Comparison of ENCODE assay signal across 16 cellular contexts in the genomic region with DNA sequence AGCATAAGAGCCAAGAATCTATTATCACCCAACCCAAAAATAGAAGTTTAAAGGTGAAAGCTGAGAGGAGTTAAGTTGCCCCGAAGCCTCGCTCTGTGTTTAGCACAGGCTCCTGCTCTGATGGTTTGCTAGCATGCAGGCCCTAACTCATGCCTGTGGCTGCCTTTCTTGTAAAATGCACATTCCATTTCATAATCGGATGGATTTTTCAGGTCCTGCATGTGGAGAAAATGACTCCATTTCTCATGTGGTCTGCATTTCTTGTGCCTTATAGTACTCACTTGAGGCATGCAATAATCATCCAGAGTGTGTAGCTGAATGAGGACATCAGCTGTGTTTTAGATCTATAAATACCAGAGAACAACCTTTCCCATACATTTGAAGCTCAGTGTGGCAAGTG.
DNase-seq lines count a peak whose midpoint lies in the region; ATAC-seq and TF ChIP-seq lines count a peak whose summit lies in the region.
"Had no signal": no experiment of that assay in that cellular context is flagged by ENCODE, and none has a peak within 500 bp of the region (broad histone marks: within the 10 kb centered on the region; RNA-seq: fewer than 3 reads in every experiment).

No MANE protein-coding gene starts in this region.

- H3K27me3 Mint-ChIP-seq in activated CD4-positive, alpha-beta T cell treated with anti-CD3 and anti-CD28 coated beads for 36 hours = no peaks in the 10 kb centered on the region
- no peaks in the 10 kb centered on the region for H3K27me3 Mint-ChIP-seq in chondrocyte (ENCODE audit: low read depth)
- H3K27me3 Mint-ChIP-seq: IgD-negative memory B cell had no signal

- H3K27ac ChIP-seq in cardiac muscle cell = peak overlapping the region; percentile 94

- intact Hi-C loops in activated CD4-positive, alpha-beta T cell treated with anti-CD3 and anti-CD28 coated beads for 36 hours (cut with DNase I, micrococcal nuclease) = no loop called here

- H3K9me3 ChIP-seq in cardiac muscle cell (ENCODE audit: low read depth) = no peaks in the 10 kb centered on the region

- no peak for ATAC-seq in activated CD4-positive, alpha-beta T cell treated with anti-CD3 and anti-CD28 coated beads for 36 hours
- no peak for ATAC-seq in HG03280 (IDR thresholded peaks at IDR 0.05; ENCODE audit: unreplicated experiment)
- ATAC-seq: CD8-positive, alpha-beta T cell had no signal

- H3K27me3 ChIP-seq in cardiac muscle cell = no peaks in the 10 kb centered on the region

- H3K27ac Mint-ChIP-seq in activated CD4-positive, alpha-beta T cell treated with anti-CD3 and anti-CD28 coated beads for 36 hours = no peak overlapping the region
- no peak overlapping the region for H3K27ac Mint-ChIP-seq in chondrocyte (ENCODE audit: unreplicated experiment)
- H3K27ac Mint-ChIP-seq: CD8-positive, alpha-beta T cell; IgD-negative memory B cell had no signal

- no peaks in the 10 kb centered on the region for H3K4me1 Mint-ChIP-seq in activated CD4-positive, alpha-beta T cell treated with anti-CD3 and anti-CD28 coated beads for 36 hours
- no peaks in the 10 kb centered on the region for H3K4me1 Mint-ChIP-seq in chondrocyte (ENCODE audit: low read depth)
- H3K4me1 Mint-ChIP-seq: IgD-negative memory B cell had no signal

- no peaks in the 10 kb centered on the region for H3K36me3 Mint-ChIP-seq in activated CD4-positive, alpha-beta T cell treated with anti-CD3 and anti-CD28 coated beads for 36 hours (ENCODE audit: low read depth)
- peaks cover 1% of the 10 kb centered on the region for H3K36me3 Mint-ChIP-seq in chondrocyte (ENCODE audit: low read depth)
- H3K36me3 Mint-ChIP-seq: CD8-positive, alpha-beta T cell; IgD-negative memory B cell had no signal

- peaks cover 28% of the 10 kb centered on the region for H3K4me1 ChIP-seq in cardiac muscle cell (ENCODE audit: low read depth)

- TF ChIP-seq CTCF in astrocyte of the spinal cord (IDR thresholded peaks at IDR 0.05; ENCODE audit: low read depth, low read length) (no peak), cardiac muscle cell (IDR thresholded peaks at IDR 0.05; ENCODE audit: low read depth, low read length) (no peak), chondrocyte (IDR thresholded peaks at IDR 0.05) (no peak)

- in situ Hi-C loops in astrocyte of the spinal cord (cut with HindIII; ENCODE audit: low sequenced_read_pairs) = no loop called here

- H3K9me3 Mint-ChIP-seq in activated CD4-positive, alpha-beta T cell treated with anti-CD3 and anti-CD28 coated beads for 36 hours (ENCODE audit: low read depth) = peaks cover 7% of the 10 kb centered on the region
- H3K9me3 Mint-ChIP-seq in chondrocyte (ENCODE audit: low read depth) = peaks cover 13% of the 10 kb centered on the region

- peak; percentile 21 for DNase-seq in ELR (ENCODE audit: low read depth)
- DNase-seq in astrocyte of the spinal cord (ENCODE audit: low read depth, low spot score) = peak; percentile 26
- DNase-seq in cardiac muscle cell (ENCODE audit: low read depth in 1 of 2, low spot score in 1 of 2) = peak in 1 of 2 donors; percentile 60
- peak; percentile 5 for DNase-seq in iris pigment epithelial cell (ENCODE audit: low read depth)
- DNase-seq in activated CD4-positive, alpha-beta T cell treated with anti-CD3 and anti-CD28 coated beads for 36 hours = no peak
- no peak for DNase-seq in chondrocyte (ENCODE audit: low spot score)
- DNase-seq in NCI-H524 treated with DMSO at 0.1 percent for 48 hours (lab: John Stamatoyannopoulos, UW) = no peak
- DNase-seq: CD8-positive, alpha-beta T cell; H7; NCI-H1105 treated with DMSO at 0.1 percent for 48 hours; NCI-H187; NCI-H345; NCI-H69; NK-92 treated with Interleukin-12 subunit alpha and Interleukin-12 subunit beta, amount 100 ng/mL, for 24 hours had no signal

- CTCF ChIA-PET in activated CD4-positive, alpha-beta T cell treated with anti-CD3 and anti-CD28 coated beads for 36 hours (lab: Charles Lee) = no interaction called here

- no peaks in the 10 kb centered on the region for H3K36me3 ChIP-seq in cardiac muscle cell

- H3K4me3 ChIP-seq in astrocyte of the spinal cord (ENCODE audit: low read depth, low read length) = no peak overlapping the region
- H3K4me3 ChIP-seq in cardiac muscle cell = no peak overlapping the region

- POLR2A ChIA-PET in activated CD4-positive, alpha-beta T cell treated with anti-CD3 and anti-CD28 coated beads for 36 hours (lab: Charles Lee) = no interaction called here

- H3K4me3 Mint-ChIP-seq in activated CD4-positive, alpha-beta T cell treated with anti-CD3 and anti-CD28 coated beads for 36 hours = no peak overlapping the region
- H3K4me3 Mint-ChIP-seq in chondrocyte (ENCODE audit: unreplicated experiment) = no peak overlapping the region
- H3K4me3 Mint-ChIP-seq: CD8-positive, alpha-beta T cell; IgD-negative memory B cell had no signal

Comparison
In these comparisons a context has a peak if more than half of its experiments do, and no peak if none do; other contexts are left out.
1. DNase-seq: peak in ELR (single experiment), astrocyte of the spinal cord (single experiment) and iris pigment epithelial cell (single experiment); none in activated CD4-positive, alpha-beta T cell treated with anti-CD3 and anti-CD28 coated beads for 36 hours (single experiment), chondrocyte (single experiment) and NCI-H524 treated with DMSO at 0.1 percent for 48 hours (single experiment).